ENCODE assay signal across 26 cellular contexts in genomic region chr1:63152572-63152971, GRCh38.
"Had no signal": no experiment of that assay in that cellular context is flagged by ENCODE, and none has a peak within 500 bp of the region (broad histone marks: within the 10 kb centered on the region; RNA-seq: fewer than 3 reads in every experiment).

No MANE protein-coding gene starts in this region.

- DNase-seq: activated CD4-positive, alpha-beta memory T cell treated with anti-CD3 and anti-CD28 coated beads, Interleukin-2, amount 10 ng/mL, durations not matched to agents 7 days and 5 days; activated CD4-positive, alpha-beta T cell treated with anti-CD3 and anti-CD28 coated beads for 36 hours; activated CD4-positive, alpha-beta T cell treated with anti-CD3 and anti-CD28 coated beads, Interleukin-2, amount 50 U/mL, for 1 hour; activated gamma-delta T cell treated with Interleukin-2 at 50 U/mL for 16 hours; activated naive CD4-positive, alpha-beta T cell treated with anti-CD3 and anti-CD28 coated beads, Interleukin-2, amount 10 ng/mL, durations not matched to agents 7 days and 5 days; activated naive CD8-positive, alpha-beta T cell treated with anti-CD3 and anti-CD28 coated beads for 36 hours; activated T-cell treated with anti-CD3 and anti-CD28 coated beads for 4 hours; activated T-cell treated with anti-CD3 and anti-CD28 coated beads, Interleukin-2, amount 50 U/mL, for 72 hours; brain microvascular endothelial cell; caudate nucleus; Kasumi-1; KBM-7; NCI-H1092; NCI-H1417; NCI-H1694; NCI-H2029 treated with DMSO at 0.1 percent for 48 hours; NCI-H345; NCI-H510A; NCI-H526 treated with DMSO at 0.1 percent for 48 hours; NK-92 treated with Interleukin-12 subunit alpha and Interleukin-12 subunit beta, amount 100 ng/mL, for 24 hours; OCI-M1; T-cell; T-helper 2 cell; WERI-Rb-1 had no signal

- H3K27me3 Mint-ChIP-seq: activated naive CD4-positive, alpha-beta T cell treated with anti-CD3 and anti-CD28 coated beads, Interleukin-2, amount 10 ng/mL, durations not matched to agents 7 days and 5 days had no signal

- H3K9me3 Mint-ChIP-seq: activated CD4-positive, alpha-beta memory T cell treated with anti-CD3 and anti-CD28 coated beads, Interleukin-2, amount 10 ng/mL, durations not matched to agents 7 days and 5 days; activated naive CD4-positive, alpha-beta T cell treated with anti-CD3 and anti-CD28 coated beads, Interleukin-2, amount 10 ng/mL, durations not matched to agents 7 days and 5 days; activated naive CD8-positive, alpha-beta T cell treated with anti-CD3 and anti-CD28 coated beads for 36 hours; activated T-cell treated with anti-CD3 and anti-CD28 coated beads, Interleukin-2, amount 50 U/mL, for 72 hours; activated T-helper 2 cell treated with anti-CD3 and anti-CD28 coated beads, Interferon-gamma antibody, Interleukin-2, Interleukin-4, amounts not matched to agents 10 μg/mL and 5 μg/mL and 100 μg/mL, durations not matched to agents 14 hours and 24 hours and 36 hours had no signal

- H3K4me3 ChIP-seq: SK-N-MC had no signal

- H3K36me3 Mint-ChIP-seq: activated naive CD4-positive, alpha-beta T cell treated with anti-CD3 and anti-CD28 coated beads, Interleukin-2, amount 10 ng/mL, durations not matched to agents 7 days and 5 days; activated naive CD8-positive, alpha-beta T cell treated with anti-CD3 and anti-CD28 coated beads for 36 hours; T-cell had no signal

- ATAC-seq: activated CD4-positive, alpha-beta T cell treated with anti-CD3 and anti-CD28 coated beads for 36 hours; activated T-cell treated with anti-CD3 and anti-CD28 coated beads, Interleukin-2, amount 50 U/mL, for 72 hours; T-cell had no signal

- H3K27ac Mint-ChIP-seq: activated CD4-positive, alpha-beta memory T cell treated with anti-CD3 and anti-CD28 coated beads, Interleukin-2, amount 10 ng/mL, durations not matched to agents 7 days and 5 days; activated CD4-positive, alpha-beta T cell treated with anti-CD3 and anti-CD28 coated beads for 36 hours; activated naive CD4-positive, alpha-beta T cell treated with anti-CD3 and anti-CD28 coated beads, Interleukin-2, amount 10 ng/mL, durations not matched to agents 7 days and 5 days; activated naive CD8-positive, alpha-beta T cell treated with anti-CD3 and anti-CD28 coated beads for 36 hours; activated T-cell treated with anti-CD3 and anti-CD28 coated beads, Interleukin-2, amount 50 U/mL, for 72 hours; activated T-helper 2 cell treated with anti-CD3 and anti-CD28 coated beads, Interferon-gamma antibody, Interleukin-2, Interleukin-4, amounts not matched to agents 10 μg/mL and 5 μg/mL and 100 μg/mL, durations not matched to agents 14 hours and 24 hours and 36 hours; T-cell had no signal

- H3K36me3 ChIP-seq: brain microvascular endothelial cell, WERI-Rb-1 had no signal

- H3K4me1 Mint-ChIP-seq: activated CD4-positive, alpha-beta memory T cell treated with anti-CD3 and anti-CD28 coated beads, Interleukin-2, amount 10 ng/mL, durations not matched to agents 7 days and 5 days; activated CD4-positive, alpha-beta T cell treated with anti-CD3 and anti-CD28 coated beads for 36 hours; activated naive CD4-positive, alpha-beta T cell treated with anti-CD3 and anti-CD28 coated beads, Interleukin-2, amount 10 ng/mL, durations not matched to agents 7 days and 5 days; activated naive CD8-positive, alpha-beta T cell treated with anti-CD3 and anti-CD28 coated beads for 36 hours; T-cell had no signal

- H3K27ac ChIP-seq: brain microvascular endothelial cell, SK-N-MC, WERI-Rb-1 had no signal

- H3K4me3 Mint-ChIP-seq: activated CD4-positive, alpha-beta memory T cell treated with anti-CD3 and anti-CD28 coated beads, Interleukin-2, amount 10 ng/mL, durations not matched to agents 7 days and 5 days; activated CD4-positive, alpha-beta T cell treated with anti-CD3 and anti-CD28 coated beads for 36 hours; activated naive CD4-positive, alpha-beta T cell treated with anti-CD3 and anti-CD28 coated beads, Interleukin-2, amount 10 ng/mL, durations not matched to agents 7 days and 5 days; activated naive CD8-positive, alpha-beta T cell treated with anti-CD3 and anti-CD28 coated beads for 36 hours; activated T-cell treated with anti-CD3 and anti-CD28 coated beads, Interleukin-2, amount 50 U/mL, for 72 hours; T-cell had no signal
